In the genomic region with DNA sequence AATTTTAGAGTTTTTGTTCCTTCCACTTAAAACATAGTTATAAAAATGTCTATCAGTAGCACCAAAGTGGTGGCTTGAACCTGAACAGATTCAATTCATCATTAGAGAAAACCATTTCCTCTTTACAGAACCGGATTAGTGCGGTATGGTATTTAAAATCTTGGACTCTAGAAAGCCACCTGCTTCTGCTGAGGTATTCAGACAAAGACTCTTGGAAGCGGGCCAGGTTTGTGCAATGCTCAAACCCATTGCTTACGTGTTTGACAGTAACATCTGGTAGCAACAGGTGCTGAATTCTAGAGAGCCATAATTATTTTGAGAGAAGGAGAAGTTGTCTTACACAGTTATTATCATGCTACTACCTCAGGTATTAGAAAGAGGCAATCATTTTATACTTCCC, we compare ENCODE assay signal across 8 cellular contexts.
DNase-seq lines count a peak whose midpoint lies in the region; ATAC-seq and TF ChIP-seq lines count a peak whose summit lies in the region.

No MANE protein-coding gene starts in this region.

- H3K36me3 Mint-ChIP-seq in activated CD4-positive, alpha-beta memory T cell treated with anti-CD3 and anti-CD28 coated beads for 36 hours = no peaks in the 10 kb centered on the region
- H3K36me3 Mint-ChIP-seq in WTC11 = peaks cover 3% of the 10 kb centered on the region; the same call in 1 of the 2 replicates

- peaks cover 7% of the 10 kb centered on the region for H3K9me3 Mint-ChIP-seq in activated CD4-positive, alpha-beta memory T cell treated with anti-CD3 and anti-CD28 coated beads for 36 hours
- H3K9me3 Mint-ChIP-seq in WTC11 = peaks cover 13% of the 10 kb centered on the region

- H3K9ac ChIP-seq in KMS-11 = peak overlapping the region; percentile 41

- CTCF ChIA-PET in OCI-LY7 (lab: Charles Lee; ENCODE audit: unreplicated experiment) (no interaction called here), WTC11 (lab: Charles Lee) (no interaction called here)
- CTCF ChIA-PET in activated CD4-positive, alpha-beta memory T cell treated with anti-CD3 and anti-CD28 coated beads for 36 hours (lab: Charles Lee) = no interaction called here

- no peaks in the 10 kb centered on the region for H3K9me2 ChIP-seq in OCI-LY7 (ENCODE audit: insufficient read depth, low read length)

- H3K36me3 ChIP-seq in KMS-11 (ENCODE audit: insufficient read depth) (no peaks in the 10 kb centered on the region), OCI-LY7 (ENCODE audit: insufficient read depth, low read length) (no peaks in the 10 kb centered on the region)

- ATAC-seq in GM21360 (IDR thresholded peaks at IDR 0.05; ENCODE audit: unreplicated experiment) (peak; percentile 76), WTC11 (no peak), GM21529 (IDR thresholded peaks at IDR 0.05; ENCODE audit: unreplicated experiment) (no peak)

- BruUV-seq in OCI-LY7 (replicated peaks; lab: Mats Ljungman, UMichigan) = no TSS peak

- peak; percentile 16 for DNase-seq in OCI-LY7 (ENCODE audit: low spot score)
- peak; percentile 64 for DNase-seq in skeletal muscle cell (ENCODE audit: low read depth)
- no peak for DNase-seq in NCI-H526 treated with DMSO at 0.1 percent for 48 hours (lab: John Stamatoyannopoulos, UW)
- no peak for DNase-seq in activated CD4-positive, alpha-beta memory T cell treated with anti-CD3 and anti-CD28 coated beads for 36 hours
- no peak for DNase-seq in WTC11 (ENCODE audit: low spot score)

- H2AFZ ChIP-seq in KMS-11 (ENCODE audit: low read depth) (peak overlapping the region; percentile 10; the same call in 1 of the 2 replicates), OCI-LY7 (ENCODE audit: low read length) (no peak overlapping the region)

- POLR2A ChIA-PET in OCI-LY7 (lab: Charles Lee) = no interaction called here
- POLR2A ChIA-PET in activated CD4-positive, alpha-beta memory T cell treated with anti-CD3 and anti-CD28 coated beads for 36 hours (lab: Charles Lee) = no interaction called here
- POLR2A ChIA-PET in WTC11 (lab: Charles Lee) = no interaction called here

- H3K4me1 ChIP-seq in KMS-11 (ENCODE audit: low read depth, poor library complexity, severe bottlenecking) (peaks cover 74% of the 10 kb centered on the region), OCI-LY7 (ENCODE audit: insufficient read depth, low read length, poor library complexity, severe bottlenecking) (no peaks in the 10 kb centered on the region)

- no peak overlapping the region for H3K4me3 Mint-ChIP-seq in activated CD4-positive, alpha-beta memory T cell treated with anti-CD3 and anti-CD28 coated beads for 36 hours
- H3K4me3 Mint-ChIP-seq in WTC11 = no peak overlapping the region

- no peaks in the 10 kb centered on the region for H3K27me3 ChIP-seq in KMS-11 (ENCODE audit: insufficient read depth, low read depth)

- no peaks in the 10 kb centered on the region for H3K4me1 Mint-ChIP-seq in activated CD4-positive, alpha-beta memory T cell treated with anti-CD3 and anti-CD28 coated beads for 36 hours (ENCODE audit: low read depth)
- H3K4me1 Mint-ChIP-seq in WTC11 = peaks cover 18% of the 10 kb centered on the region

- H4K20me1 ChIP-seq in KMS-11 (ENCODE audit: insufficient read depth) = no peaks in the 10 kb centered on the region
- no peaks in the 10 kb centered on the region; the same call in 1 of the 2 replicates for H4K20me1 ChIP-seq in OCI-LY7 (ENCODE audit: insufficient read depth, low read length)

- H3K27ac Mint-ChIP-seq in activated CD4-positive, alpha-beta memory T cell treated with anti-CD3 and anti-CD28 coated beads for 36 hours = no peak overlapping the region
- no peak overlapping the region for H3K27ac Mint-ChIP-seq in WTC11

- peak overlapping the region; percentile 93 for H3K27ac ChIP-seq in KMS-11
- H3K27ac ChIP-seq in OCI-LY7 (ENCODE audit: low read depth, low read length, poor library complexity, severe bottlenecking) = no peak overlapping the region

- intact Hi-C loops in OCI-LY7 (cut with micrococcal nuclease; ENCODE audit: unreplicated experiment) = no loop called here
- intact Hi-C loops in activated CD4-positive, alpha-beta memory T cell treated with anti-CD3 and anti-CD28 coated beads for 36 hours (cut with micrococcal nuclease) = no loop called here

- H3K4me2 ChIP-seq in KMS-11 (peak overlapping the region; percentile 85), OCI-LY7 (ENCODE audit: low read length) (no peak overlapping the region)

- H3K4me3 ChIP-seq in KMS-11 (IDR thresholded peaks at IDR 0.05; ENCODE audit: insufficient read depth, low read depth, low read length) (no peak overlapping the region), OCI-LY7 (ENCODE audit: low read depth, low read length, poor library complexity, severe bottlenecking) (no peak overlapping the region), skeletal muscle cell (ENCODE audit: low read depth, low read length) (no peak overlapping the region)

- TF ChIP-seq CTCF in KMS-11 (conservative IDR thresholded peaks at IDR 0.05; ENCODE audit: low read depth, low read length) (no peak), OCI-LY7 (conservative IDR thresholded peaks at IDR 0.05; ENCODE audit: low read length) (no peak), WTC11 (IDR thresholded peaks at IDR 0.05) (no peak)

- no peaks in the 10 kb centered on the region for H3K27me3 Mint-ChIP-seq in activated CD4-positive, alpha-beta memory T cell treated with anti-CD3 and anti-CD28 coated beads for 36 hours
- no peaks in the 10 kb centered on the region for H3K27me3 Mint-ChIP-seq in WTC11 (ENCODE audit: low read depth)

- H3K9me3 ChIP-seq in OCI-LY7 (ENCODE audit: low read length) = no peaks in the 10 kb centered on the region

- H3K79me2 ChIP-seq in KMS-11 (ENCODE audit: insufficient read depth, low read depth) (no peaks in the 10 kb centered on the region), OCI-LY7 (ENCODE audit: insufficient read depth, low read depth, low read length) (no peaks in the 10 kb centered on the region)

TF ChIP-seq in WTC11, 78 proteins besides CTCF, POLR2A, EP300 and RAD21:
- TF ChIP-seq CREM (CRISPR knock-in tag; IDR thresholded peaks at IDR 0.05) (no peak), RORB (CRISPR knock-in tag; IDR thresholded peaks at IDR 0.05) (no peak)

Comparison
In these comparisons a context has a peak if more than half of its experiments do, and no peak if none do; other contexts are left out.
1. DNase-seq: peak in OCI-LY7 (single experiment) and skeletal muscle cell (single experiment); none in NCI-H526 treated with DMSO at 0.1 percent for 48 hours (single experiment), activated CD4-positive, alpha-beta memory T cell treated with anti-CD3 and anti-CD28 coated beads for 36 hours (single experiment) and WTC11 (single experiment).